Comparison of ENCODE assay signal across 30 cellular contexts in genomic region chr2:164928101-164928673, GRCh38. TPM values are rescaled to one million over a fixed set of nuclear protein-coding genes. Genes with fewer than 3 reads are reported as not detected.
"Had no signal": no experiment of that assay in that cellular context is flagged by ENCODE, and none has a peak within 500 bp of the region (broad histone marks: within the 10 kb centered on the region; RNA-seq: fewer than 3 reads in every experiment).

No MANE protein-coding gene starts in this region.

- ATAC-seq: activated T-cell treated with anti-CD3 and anti-CD28 coated beads, Interleukin-2, amount 50 U/mL, for 4 hours; Panc1 had no signal

- H3K36me3 ChIP-seq: SJSA1 had no signal

- H3K27me3 ChIP-seq: SJSA1 had no signal

- H3K4me3 ChIP-seq: SJSA1 had no signal

- H3K27ac Mint-ChIP-seq: activated B cell treated with CpG ODN at 0.5 μM for 24 hours; activated CD4-positive, alpha-beta memory T cell treated with anti-CD3 and anti-CD28 coated beads for 36 hours; activated CD4-positive, alpha-beta T cell treated with anti-CD3 and anti-CD28 coated beads, Interleukin-2, amount 10 ng/mL, durations not matched to agents 7 days and 5 days; activated naive CD8-positive, alpha-beta T cell; brain had no signal

- H3K4me1 ChIP-seq: SJSA1 had no signal

- H3K36me3 Mint-ChIP-seq: activated CD4-positive, alpha-beta memory T cell treated with anti-CD3 and anti-CD28 coated beads for 36 hours; activated naive CD8-positive, alpha-beta T cell; brain had no signal

- H3K9me3 ChIP-seq: SJSA1 had no signal

- H3K4me3 Mint-ChIP-seq: activated B cell treated with CpG ODN at 0.5 μM for 24 hours; activated CD4-positive, alpha-beta memory T cell treated with anti-CD3 and anti-CD28 coated beads for 36 hours; activated CD4-positive, alpha-beta T cell treated with anti-CD3 and anti-CD28 coated beads, Interleukin-2, amount 10 ng/mL, durations not matched to agents 7 days and 5 days; activated naive CD8-positive, alpha-beta T cell; activated T-cell treated with anti-CD3 and anti-CD28 coated beads, Interleukin-2, amount 50 U/mL, for 4 hours; brain; central memory CD8-positive, alpha-beta T cell had no signal

- H3K27me3 Mint-ChIP-seq: activated B cell treated with CpG ODN at 0.5 μM for 24 hours; activated CD4-positive, alpha-beta memory T cell treated with anti-CD3 and anti-CD28 coated beads for 36 hours; activated naive CD8-positive, alpha-beta T cell; brain; central memory CD8-positive, alpha-beta T cell had no signal

- H3K27ac ChIP-seq: SJSA1 had no signal

- FAIRE-seq: astrocyte, TTC549 had no signal

- H3K4me1 Mint-ChIP-seq: activated CD4-positive, alpha-beta T cell treated with anti-CD3 and anti-CD28 coated beads, Interleukin-2, amount 10 ng/mL, durations not matched to agents 7 days and 5 days; brain; central memory CD8-positive, alpha-beta T cell had no signal

- DNase-seq: activated B cell treated with CpG ODN at 0.5 μM for 24 hours; activated CD4-positive, alpha-beta memory T cell treated with anti-CD3 and anti-CD28 coated beads for 36 hours; activated CD4-positive, alpha-beta T cell treated with anti-CD3 and anti-CD28 coated beads for 1 hour; activated CD4-positive, alpha-beta T cell treated with anti-CD3 and anti-CD28 coated beads, Interleukin-2, amount 10 ng/mL, durations not matched to agents 7 days and 5 days; activated CD8-positive, alpha-beta memory T cell treated with anti-CD3 and anti-CD28 coated beads for 24 hours; activated effector memory CD4-positive, alpha-beta T cell treated with anti-CD3 and anti-CD28 coated beads, Interleukin-2, amount 50 U/mL, for 16 hours; activated naive CD4-positive, alpha-beta T cell treated with Interleukin-2 at 50 U/mL for 16 hours; activated T-cell treated with anti-CD3 and anti-CD28 coated beads, Interleukin-2, amount 50 U/mL, for 4 hours; amygdala; Karpas-422; NCI-H1417; NCI-H1694; NCI-H2029; NCI-H2107; NCI-H2171 treated with DMSO at 0.1 percent for 48 hours; NCI-H345; NCI-H510A; NCI-H526 treated with DMSO at 0.1 percent for 48 hours; NCI-H82; SHP77; T-helper 2 cell; T1000 had no signal

- H3K9me3 Mint-ChIP-seq: activated CD4-positive, alpha-beta memory T cell treated with anti-CD3 and anti-CD28 coated beads for 36 hours; activated T-cell treated with anti-CD3 and anti-CD28 coated beads, Interleukin-2, amount 50 U/mL, for 4 hours; central memory CD8-positive, alpha-beta T cell had no signal

RNA-seq across cellular contexts. Expression of gene SLC38A11, which starts 27.1 kb away (rescaled TPM):
- total RNA-seq: activated CD4-positive, alpha-beta memory T cell treated with anti-CD3 and anti-CD28 coated beads for 36 hours; activated CD4-positive, alpha-beta T cell treated with anti-CD3 and anti-CD28 coated beads, Interleukin-2, amount 10 ng/mL, durations not matched to agents 7 days and 5 days; activated T-cell treated with anti-CD3 and anti-CD28 coated beads, Interleukin-2, amount 50 U/mL, for 4 hours; astrocyte; OCI-LY7; SJSA1 had no signal
